9 cellular contexts compared by ENCODE assay signal in genomic region chr12:15584366-15585041, GRCh38.
A peak's percentile ranks its signal among the peaks of the same experiment; 100 is the strongest.
DNase-seq lines count a peak whose midpoint lies in the region; ATAC-seq and TF ChIP-seq lines count a peak whose summit lies in the region.
"Had no signal": no experiment of that assay in that cellular context is flagged by ENCODE, and none has a peak within 500 bp of the region (broad histone marks: within the 10 kb centered on the region; RNA-seq: fewer than 3 reads in every experiment).

No MANE protein-coding gene starts in this region.

- H3K27me3 ChIP-seq in cardiac muscle cell, result no peaks in the 10 kb centered on the region
- no peaks in the 10 kb centered on the region for H3K27me3 ChIP-seq in right cardiac atrium (ENCODE audit: control insufficient read depth, insufficient read depth)

- POLR2A ChIA-PET in OCI-LY7 (lab: Charles Lee), result interaction anchor here (0.6 to 1.5 kb wide), 8 partner anchors 14 to 560 kb away, joined by 3 to 6 read pairs (median 3); no protein-coding TSS in a partner anchor

- peaks cover 12% of the 10 kb centered on the region for H3K4me1 Mint-ChIP-seq in T-helper 2 cell treated with Interferon-gamma antibody and Interleukin-4, amounts not matched to agents 5 μg/mL and 100 μg/mL, for 36 hours (ENCODE audit: low read depth)
- H3K4me1 Mint-ChIP-seq: central memory CD8-positive, alpha-beta T cell had no signal

- H3K9me3 ChIP-seq in cardiac muscle cell (ENCODE audit: low read depth) (no peaks in the 10 kb centered on the region), right cardiac atrium (ENCODE audit: control insufficient read depth, low read length) (no peaks in the 10 kb centered on the region), OCI-LY7 (ENCODE audit: low read length) (no peaks in the 10 kb centered on the region)

- no peaks in the 10 kb centered on the region for H4K20me1 ChIP-seq in OCI-LY7 (ENCODE audit: insufficient read depth, low read length)

- H3K27me3 Mint-ChIP-seq in T-helper 2 cell treated with Interferon-gamma antibody and Interleukin-4, amounts not matched to agents 5 μg/mL and 100 μg/mL, for 36 hours (ENCODE audit: low read depth), result peaks cover 2% of the 10 kb centered on the region

- no peak overlapping the region for H3K27ac Mint-ChIP-seq in T-helper 2 cell treated with Interferon-gamma antibody and Interleukin-4, amounts not matched to agents 5 μg/mL and 100 μg/mL, for 36 hours

- no peak for ATAC-seq in right cardiac atrium
- ATAC-seq in HG03103 (IDR thresholded peaks at IDR 0.05; ENCODE audit: low read depth, unreplicated experiment), result peak; percentile 49

- no peak overlapping the region for H3K4me3 ChIP-seq in cardiac muscle cell
- no peak overlapping the region for H3K4me3 ChIP-seq in right cardiac atrium (ENCODE audit: low read length)
- H3K4me3 ChIP-seq in OCI-LY7 (ENCODE audit: low read depth, low read length, poor library complexity, severe bottlenecking), result no peak overlapping the region
- no peak overlapping the region for H3K4me3 ChIP-seq in coronary artery

- H3K36me3 ChIP-seq in cardiac muscle cell (no peaks in the 10 kb centered on the region), OCI-LY7 (ENCODE audit: insufficient read depth, low read length) (no peaks in the 10 kb centered on the region)

- H3K4me1 ChIP-seq in cardiac muscle cell (ENCODE audit: low read depth) (no peaks in the 10 kb centered on the region), right cardiac atrium (ENCODE audit: control insufficient read depth, insufficient read depth, low read length) (no peaks in the 10 kb centered on the region), OCI-LY7 (ENCODE audit: insufficient read depth, low read length, poor library complexity, severe bottlenecking) (no peaks in the 10 kb centered on the region)

- peaks cover 10% of the 10 kb centered on the region for H3K36me3 Mint-ChIP-seq in T-helper 2 cell treated with Interferon-gamma antibody and Interleukin-4, amounts not matched to agents 5 μg/mL and 100 μg/mL, for 36 hours (ENCODE audit: low read depth)

- no peaks in the 10 kb centered on the region for H3K9me3 Mint-ChIP-seq in T-helper 2 cell treated with Interferon-gamma antibody and Interleukin-4, amounts not matched to agents 5 μg/mL and 100 μg/mL, for 36 hours
- H3K9me3 Mint-ChIP-seq: central memory CD8-positive, alpha-beta T cell had no signal

- WGBS in right cardiac atrium, result 36% methylated on average over 3 of the region's 3 CpGs

- H3K79me2 ChIP-seq in OCI-LY7 (ENCODE audit: insufficient read depth, low read depth, low read length), result no peaks in the 10 kb centered on the region

- H3K27ac ChIP-seq in cardiac muscle cell (no peak overlapping the region), right cardiac atrium (ENCODE audit: low read length) (no peak overlapping the region), OCI-LY7 (ENCODE audit: low read depth, low read length, poor library complexity, severe bottlenecking) (no peak overlapping the region), coronary artery (no peak overlapping the region)

- no TSS peak for BruUV-seq in OCI-LY7 (replicated peaks; lab: Mats Ljungman, UMichigan)

- peak; percentile 72 for TF ChIP-seq CTCF in cardiac muscle cell (IDR thresholded peaks at IDR 0.05; ENCODE audit: low read depth, low read length)
- peak; percentile 91 for TF ChIP-seq CTCF in OCI-LY7 (conservative IDR thresholded peaks at IDR 0.05; ENCODE audit: low read length)
- peak; percentile 72 for TF ChIP-seq CTCF in coronary artery (IDR thresholded peaks at IDR 0.05)

- CTCF ChIA-PET in OCI-LY7 (lab: Charles Lee; ENCODE audit: unreplicated experiment), result interaction anchor here (0.6 to 2.0 kb wide), 5 partner anchors 14 to 59 kb away, joined by 3 to 15 read pairs (median 6); no protein-coding TSS in a partner anchor

- DNase-seq in cardiac muscle cell (ENCODE audit: low read depth in 1 of 2, low spot score in 1 of 2) (peak; percentile 64 to 87), right cardiac atrium (no peak), OCI-LY7 (ENCODE audit: low spot score) (peak; percentile 71), coronary artery (ENCODE audit: low spot score) (no peak), mucosa of gallbladder (ENCODE audit: low spot score) (peak; percentile 36)
- no peak for DNase-seq in NK-92 treated with Interleukin-12 subunit alpha and Interleukin-12 subunit beta, amount 100 ng/mL, for 24 hours (lab: John Stamatoyannopoulos, UW)
- no peak for DNase-seq in T-helper 2 cell treated with Interferon-gamma antibody and Interleukin-4, amounts not matched to agents 5 μg/mL and 100 μg/mL, for 36 hours (ENCODE audit: low spot score)

- H3K4me2 ChIP-seq in OCI-LY7 (ENCODE audit: low read length), result no peak overlapping the region

- no peak overlapping the region for H3K4me3 Mint-ChIP-seq in T-helper 2 cell treated with Interferon-gamma antibody and Interleukin-4, amounts not matched to agents 5 μg/mL and 100 μg/mL, for 36 hours
- H3K4me3 Mint-ChIP-seq: central memory CD8-positive, alpha-beta T cell had no signal

- H2AFZ ChIP-seq in OCI-LY7 (ENCODE audit: low read length), result peak overlapping the region; percentile 29; the same call in 1 of the 2 replicates

- H3K9me2 ChIP-seq in OCI-LY7 (ENCODE audit: insufficient read depth, low read length), result no peaks in the 10 kb centered on the region

- intact Hi-C loops in right cardiac atrium (cut with DNase I) (loop anchor here in 3 of 4 donors (5.0 to 10.0 kb wide), 4 partner anchors 50 to 310 kb away; no protein-coding TSS in a partner anchor), OCI-LY7 (cut with micrococcal nuclease; ENCODE audit: unreplicated experiment) (loop anchor here (1.0 to 5.0 kb wide), 2 partner anchors 52 to 307 kb away; no protein-coding TSS in a partner anchor)

Comparison
In these comparisons a context has a peak if more than half of its experiments do, and no peak if none do; other contexts are left out.
1. DNase-seq: peak in cardiac muscle cell (2 of 2), OCI-LY7 (single experiment) and mucosa of gallbladder (single experiment); none in right cardiac atrium (0 of 3), coronary artery (single experiment), NK-92 treated with Interleukin-12 subunit alpha and Interleukin-12 subunit beta, amount 100 ng/mL, for 24 hours (single experiment) and T-helper 2 cell treated with Interferon-gamma antibody and Interleukin-4, amounts not matched to agents 5 μg/mL and 100 μg/mL, for 36 hours (single experiment).
2. Peak in every context shown above with its lines, with median percentiles within 50 percentile points of each other: CTCF ChIP-seq.